ENCODE assay signal across 8 cellular contexts in genomic region chr7:152394214-152394613, GRCh38. TPM values are rescaled to one million over a fixed set of nuclear protein-coding genes. Genes with fewer than 3 reads are reported as not detected.
A peak's percentile ranks its signal among the peaks of the same experiment; 100 is the strongest.
DNase-seq lines count a peak whose midpoint lies in the region; TF ChIP-seq lines count a peak whose summit lies in the region.
"Not testable (repeated sequence)": the region's sequence is repeated elsewhere in the genome, so short reads cannot be mapped to it uniquely, and the experiment has no call there.

No MANE protein-coding gene starts in this region.

- peaks cover 14% of the 10 kb centered on the region for H3K79me1 ChIP-seq in H9 (ENCODE audit: insufficient read depth, low read depth, low read length, poor library complexity, severe bottlenecking)

- not testable (repeated sequence) for H3K4me3 Mint-ChIP-seq in H9, nephron

- H3K9me3 ChIP-seq in H9 (ENCODE audit: control insufficient read depth, low read depth, low read length) = peaks cover 23% of the 10 kb centered on the region
- H3K9me3 ChIP-seq in esophagus squamous epithelium, stomach: not testable (repeated sequence)

- H3K27ac Mint-ChIP-seq in H9 (peak overlapping the region in 2 of 3 experiments; percentile 1 to 27; a peak in 3 of 7 replicates), nephron (peak overlapping the region in 2 of 3 experiments; percentile 1 to 3)

- H3K36me3 Mint-ChIP-seq in H9 (ENCODE audit: insufficient read depth in 1 of 3, low read depth in 3 of 3); nephron (ENCODE audit: low read depth): not testable (repeated sequence)

- not testable (repeated sequence) for H4K91ac ChIP-seq in H9 (ENCODE audit: insufficient read length, low read depth, low read length)

- not testable (repeated sequence) for H3K9ac ChIP-seq in H9 (ENCODE audit: extremely low read depth, insufficient read length, low read length)

- H3K23ac ChIP-seq in H9 (ENCODE audit: insufficient read length, low read depth, low read length) = not testable (repeated sequence)

- not testable (repeated sequence) for TF ChIP-seq POLR2A in esophagus squamous epithelium (IDR thresholded peaks at IDR 0.05); stomach (IDR thresholded peaks at IDR 0.05)

- not testable (repeated sequence) for H2BK120ac ChIP-seq in H9 (ENCODE audit: low read depth, low read length, poor library complexity, severe bottlenecking)

- not testable (repeated sequence) for H3K36me3 ChIP-seq in esophagus squamous epithelium, stomach

- intact Hi-C loops in esophagus squamous epithelium (cut with DNase I); stomach (cut with DNase I; ENCODE audit: low total_unique reads): not testable (repeated sequence)

- H4K5ac ChIP-seq in H9 (ENCODE audit: insufficient read length, low read depth, low read length) = not testable (repeated sequence)

- not testable (repeated sequence) for H4K20me1 ChIP-seq in H9 (ENCODE audit: control insufficient read depth, insufficient read depth, insufficient read length)

- H3K27me3 Mint-ChIP-seq in H9 (ENCODE audit: low read depth); nephron (ENCODE audit: low read depth): not testable (repeated sequence)

- not testable (repeated sequence) for H3K27me3 ChIP-seq in H9 (ENCODE audit: insufficient read depth, low read length); esophagus squamous epithelium; stomach

- TF ChIP-seq CTCF in AG09309 (IDR thresholded peaks at IDR 0.05; ENCODE audit: control insufficient read depth, insufficient read depth, low read depth, low read length, missing control alignments) = peak; percentile 40
- peak; percentile 71 for TF ChIP-seq CTCF in H9 (conservative IDR thresholded peaks at IDR 0.05)
- TF ChIP-seq CTCF in esophagus squamous epithelium (IDR thresholded peaks at IDR 0.05) = peak in 5 of 6 experiments; percentile 25 to 52 (median 41)
- peak; percentile 51 to 60 (median 59) for TF ChIP-seq CTCF in nephron (IDR thresholded peaks at IDR 0.05; ENCODE audit: unreplicated experiment in 3 of 3)
- peak in 5 of 7 experiments; percentile 6 to 52 (median 33) for TF ChIP-seq CTCF in stomach (IDR thresholded peaks at IDR 0.05)

- H3K4me1 ChIP-seq in H9 (ENCODE audit: insufficient read depth, low read length) = not testable (repeated sequence)
- H3K4me1 ChIP-seq in esophagus squamous epithelium (peaks cover 9 to 61% (median 17%) of the 10 kb centered on the region in 3 donors), stomach (peaks cover 8 to 82% (median 38%) of the 10 kb centered on the region in 4 donors)

- H2AK5ac ChIP-seq in H9 (ENCODE audit: insufficient read length, low read length) = not testable (repeated sequence)

- not testable (repeated sequence) for H3K14ac ChIP-seq in H9 (ENCODE audit: insufficient read depth, low read length)

- not testable (repeated sequence) for H4K8ac ChIP-seq in H9 (replicated peaks; ENCODE audit: insufficient read length, low read depth, low read length)

- not testable (repeated sequence) for H3K23me2 ChIP-seq in H9 (ENCODE audit: insufficient read length, low read depth, low read length, poor library complexity, severe bottlenecking)

- no CpG with 5 or more reads among the region's 3 CpGs for WGBS in H9 (ENCODE audit: extremely low coverage, insufficient read length, low lambda C conversion rate)
- WGBS in esophagus squamous epithelium, 2 donors = 45 to 56% methylated on average over 3 of the region's 3 CpGs
- 51 to 65% (median 60%) methylated on average over 3 of the region's 3 CpGs for WGBS in stomach, 5 donors

- not testable (repeated sequence) for H3K18ac ChIP-seq in H9 (ENCODE audit: insufficient read length, low read depth, low read length)

- not testable (repeated sequence) for DNase-seq in AG09309 (ENCODE audit: low read depth); esophagus squamous epithelium (lab: John Stamatoyannopoulos, UW); stomach
- peak; percentile 61 for DNase-seq in H9
- DNase-seq in RPMI7951 (ENCODE audit: low read depth) = peak; percentile 43
- peak; percentile 57 for DNase-seq in astrocyte of the hippocampus (ENCODE audit: low read depth, low spot score)
- peak; percentile 51 for DNase-seq in iris pigment epithelial cell (ENCODE audit: low read depth)

- not testable (repeated sequence) for H2BK20ac ChIP-seq in H9 (ENCODE audit: low read depth, low read length, poor library complexity, severe bottlenecking)

- not testable (repeated sequence) for H2AFZ ChIP-seq in H9 (ENCODE audit: low read length)

- not testable (repeated sequence) for TF ChIP-seq EP300 in stomach (IDR thresholded peaks at IDR 0.05)

- not testable (repeated sequence) for H2BK12ac ChIP-seq in H9 (ENCODE audit: insufficient read length, low read depth, low read length)

- H3K27ac ChIP-seq in H9 (ENCODE audit: insufficient read length, low read depth, low read length); esophagus squamous epithelium; stomach: not testable (repeated sequence)

- H3K4ac ChIP-seq in H9 (ENCODE audit: low read depth, low read length) = not testable (repeated sequence)

- not testable (repeated sequence) for H3K56ac ChIP-seq in H9 (ENCODE audit: insufficient read length, low read depth, low read length)

- not testable (repeated sequence) for H3K4me3 ChIP-seq in AG09309 (ENCODE audit: control insufficient read depth, low read depth, low read length); esophagus squamous epithelium; stomach

- H3T11ph ChIP-seq in H9 (ENCODE audit: low read length) = not testable (repeated sequence)

- peaks cover 16% of the 10 kb centered on the region; the same call in 1 of the 2 replicates for H3K79me2 ChIP-seq in H9 (ENCODE audit: insufficient read depth, low read length)

- not testable (repeated sequence) for H3K4me2 ChIP-seq in H9 (ENCODE audit: insufficient read depth, insufficient read length, low read length)

- H3K4me1 Mint-ChIP-seq in H9 = peaks cover 23 to 26% of the 10 kb centered on the region in 2 experiments
- H3K4me1 Mint-ChIP-seq in nephron = peaks cover 16% of the 10 kb centered on the region

- H3K9me3 Mint-ChIP-seq in H9, nephron: not testable (repeated sequence)

- H2BK5ac ChIP-seq in H9 (ENCODE audit: insufficient read length, low read length) = not testable (repeated sequence)

- not testable (repeated sequence) for H2BK15ac ChIP-seq in H9 (ENCODE audit: low read depth, low read length)

RNA-seq across cellular contexts. Expression of gene KMT2C, which starts 41.6 kb away (rescaled TPM):
- total RNA-seq in H9 (2021) (32.2 and 33.0 TPM in 2 replicates), esophagus squamous epithelium (10 to 100 TPM; 25.1 to 64.7 (median 43.4) TPM), stomach (100 to 1,000 TPM in 3 of 5 donors, 10 to 100 TPM in 2; 74.4 to 248 (median 101) TPM)
- 11.2 and 11.7 TPM in 2 replicates for total RNA-seq in RPMI7951 (2014; rRNA removed; shearing (Covaris generic))
- 1 to 10 TPM; 5.0 to 6.4 (median 6.3) TPM for polyA plus RNA-seq in stomach
